In the genomic region with DNA sequence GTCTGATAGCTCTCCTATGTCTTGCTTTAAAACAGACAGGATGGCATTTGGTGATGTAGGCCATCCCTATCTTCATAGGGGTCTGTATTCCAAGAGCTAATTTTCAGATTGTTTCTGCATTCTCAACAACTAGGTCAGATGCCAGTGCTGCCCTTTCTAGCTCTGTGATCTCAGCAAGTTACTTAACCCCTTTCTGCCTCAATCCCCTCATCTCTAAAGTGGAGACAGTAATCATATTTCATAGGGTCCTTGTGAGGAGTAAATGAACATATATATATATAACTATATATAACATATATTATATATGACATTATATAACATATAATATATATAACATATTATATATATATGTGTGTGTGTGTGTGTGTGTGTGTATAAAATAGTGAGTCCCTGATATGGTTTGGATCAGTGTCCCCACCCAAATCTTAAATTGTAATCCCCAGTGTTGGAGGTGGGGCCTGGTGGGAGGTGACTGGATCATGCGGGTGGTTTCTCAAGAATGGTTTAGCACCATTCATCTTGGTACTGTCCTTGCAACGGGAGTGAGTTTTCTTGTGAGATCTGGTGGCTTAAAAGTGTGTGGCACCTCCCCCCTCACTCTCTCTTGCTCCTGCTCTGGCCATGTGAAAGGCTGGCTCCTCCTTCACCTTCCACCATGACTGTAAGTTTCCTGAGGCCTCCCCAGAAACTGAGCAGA, we compare ENCODE assay signal across 1 cellular context.
TF ChIP-seq lines count a peak whose summit lies in the region.

No MANE protein-coding gene starts in this region.

TF ChIP-seq in IMR-90, 13 proteins besides CTCF, POLR2A, EP300 and RAD21 (continued from another document):
- TF ChIP-seq, protein P1, sequence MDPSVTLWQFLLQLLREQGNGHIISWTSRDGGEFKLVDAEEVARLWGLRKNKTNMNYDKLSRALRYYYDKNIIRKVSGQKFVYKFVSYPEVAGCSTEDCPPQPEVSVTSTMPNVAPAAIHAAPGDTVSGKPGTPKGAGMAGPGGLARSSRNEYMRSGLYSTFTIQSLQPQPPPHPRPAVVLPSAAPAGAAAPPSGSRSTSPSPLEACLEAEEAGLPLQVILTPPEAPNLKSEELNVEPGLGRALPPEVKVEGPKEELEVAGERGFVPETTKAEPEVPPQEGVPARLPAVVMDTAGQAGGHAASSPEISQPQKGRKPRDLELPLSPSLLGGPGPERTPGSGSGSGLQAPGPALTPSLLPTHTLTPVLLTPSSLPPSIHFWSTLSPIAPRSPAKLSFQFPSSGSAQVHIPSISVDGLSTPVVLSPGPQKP (IDR thresholded peaks at IDR 0.05; ENCODE audit: borderline replicate concordance, low read depth, low read length), result no peak
- TF ChIP-seq RCOR1 (IDR thresholded peaks at IDR 0.05; ENCODE audit: insufficient replicate concordance, low read length) (no peak), FOS (IDR thresholded peaks at IDR 0.05; ENCODE audit: low read depth, low read length) (no peak), MAZ (IDR thresholded peaks at IDR 0.05; ENCODE audit: borderline replicate concordance, low read depth, low read length) (no peak), CHD1 (IDR thresholded peaks at IDR 0.05; ENCODE audit: low read depth, low read length) (no peak), MAFK (IDR thresholded peaks at IDR 0.05; ENCODE audit: low read depth, low read length) (no peak), RFX5 (IDR thresholded peaks at IDR 0.05; ENCODE audit: low read depth, low read length) (no peak), SMC3 (IDR thresholded peaks at IDR 0.05; ENCODE audit: low read depth, low read length) (no peak)
